11 cellular contexts compared by ENCODE assay signal in the genomic region with DNA sequence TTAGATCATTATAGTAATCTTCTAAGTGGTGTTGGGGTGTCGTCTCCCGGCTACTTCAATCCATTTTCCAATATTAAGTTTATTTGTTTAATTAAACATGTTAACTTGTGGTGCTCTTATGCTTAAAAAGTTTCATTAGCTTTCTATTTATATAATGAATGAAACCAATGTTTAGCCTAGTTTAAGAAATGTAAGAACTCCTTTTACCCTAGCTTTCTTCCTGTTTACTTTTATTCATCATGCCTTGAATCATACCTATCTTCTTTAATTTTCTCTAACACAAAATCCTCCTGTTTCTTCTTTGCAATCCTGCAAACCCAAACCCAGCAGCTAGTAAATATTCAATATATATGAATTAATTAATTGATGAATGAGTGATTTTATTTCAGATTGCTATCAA.
"Had no signal": no experiment of that assay in that cellular context is flagged by ENCODE, and none has a peak within 500 bp of the region (broad histone marks: within the 10 kb centered on the region; RNA-seq: fewer than 3 reads in every experiment).

No MANE protein-coding gene starts in this region.

- H3K4me2 ChIP-seq: GM23338 had no signal

- H3K9me3 ChIP-seq: HAP-1 had no signal

- H3K4me1 Mint-ChIP-seq: GM23338, H9 had no signal

- H3K27ac ChIP-seq: GM23248 had no signal

- H3K9ac ChIP-seq: GM23248 had no signal

- H3K27ac Mint-ChIP-seq: GM23338, H9, HFFc6 had no signal

- H3K9me3 Mint-ChIP-seq: GM23338, H9 had no signal

- H3K4me3 Mint-ChIP-seq: GM23338, H9, HFFc6 had no signal

- H2AFZ ChIP-seq: GM23248, GM23338 had no signal

- H3K4me3 ChIP-seq: GM23248, GM23338, HAP-1 had no signal

- H3K36me3 ChIP-seq: HAP-1 had no signal

- ATAC-seq: GM23338, HCT116 had no signal

- DNase-seq: GM23248, GOT3, H7, H9, HCEC 1CT, HFFc6 had no signal

- H3K4me1 ChIP-seq: HAP-1 had no signal

- FAIRE-seq: H1, H54 had no signal
